In the genomic region with DNA sequence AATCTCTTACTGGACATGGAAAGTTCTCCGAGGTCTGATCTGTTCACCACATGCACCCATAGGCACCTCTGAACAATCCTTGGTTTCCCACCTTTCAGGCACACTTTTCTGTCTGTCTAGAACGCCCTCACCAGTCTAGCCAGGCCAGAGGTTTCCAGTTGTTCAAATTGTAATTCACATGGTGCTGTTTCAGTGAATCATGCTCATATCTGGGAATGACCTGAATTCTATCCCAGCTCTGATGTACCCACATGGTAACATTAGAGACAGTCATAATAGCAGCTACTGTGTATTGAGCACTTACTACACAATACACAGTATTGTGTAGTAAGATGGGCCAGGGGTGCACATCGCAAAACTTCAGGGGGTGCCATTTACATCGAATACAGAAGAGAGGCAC, we compare ENCODE assay signal across 21 cellular contexts.
DNase-seq lines count a peak whose midpoint lies in the region; ATAC-seq and TF ChIP-seq lines count a peak whose summit lies in the region.
"Had no signal": no experiment of that assay in that cellular context is flagged by ENCODE, and none has a peak within 500 bp of the region (broad histone marks: within the 10 kb centered on the region; RNA-seq: fewer than 3 reads in every experiment).

No MANE protein-coding gene starts in this region.

- H3K4me2 ChIP-seq in GM23338: no peak overlapping the region

- H2AFZ ChIP-seq in GM23338: no peak overlapping the region

- H3K4me1 Mint-ChIP-seq in Caco-2 (ENCODE audit: low read depth, unreplicated experiment) (peaks cover 15% of the 10 kb centered on the region), endodermal cell (peaks cover 32% of the 10 kb centered on the region), nephron (peaks cover 68% of the 10 kb centered on the region), GM23338 (peaks cover 37% of the 10 kb centered on the region)
- H3K4me1 Mint-ChIP-seq: IgD-negative memory B cell had no signal

- H3K4me1 ChIP-seq in Caco-2: peaks cover 26% of the 10 kb centered on the region
- H3K4me1 ChIP-seq in endodermal cell (ENCODE audit: control insufficient read depth, insufficient read depth, low read length): peaks cover 7% of the 10 kb centered on the region
- H3K4me1 ChIP-seq in GM23338 (ENCODE audit: insufficient read depth): peaks cover 14% of the 10 kb centered on the region

- peaks cover 15% of the 10 kb centered on the region for H3K36me3 Mint-ChIP-seq in Caco-2 (ENCODE audit: insufficient read depth, unreplicated experiment)
- peaks cover 28% of the 10 kb centered on the region for H3K36me3 Mint-ChIP-seq in endodermal cell (ENCODE audit: low read depth)
- H3K36me3 Mint-ChIP-seq in nephron (ENCODE audit: low read depth): peaks cover 9% of the 10 kb centered on the region
- peaks cover 20% of the 10 kb centered on the region for H3K36me3 Mint-ChIP-seq in GM23338 (ENCODE audit: low read depth)
- H3K36me3 Mint-ChIP-seq: activated naive CD8-positive, alpha-beta T cell; IgD-negative memory B cell had no signal

- H3K27ac Mint-ChIP-seq in Caco-2 (ENCODE audit: unreplicated experiment): peak overlapping the region; percentile 55
- H3K27ac Mint-ChIP-seq in endodermal cell: peak overlapping the region; percentile 90
- peak overlapping the region; percentile 20 to 69 (median 24) for H3K27ac Mint-ChIP-seq in nephron
- no peak overlapping the region; the same call in 1 of the 2 replicates for H3K27ac Mint-ChIP-seq in GM23338
- H3K27ac Mint-ChIP-seq: activated naive CD8-positive, alpha-beta T cell; activated T-cell treated with anti-CD3 and anti-CD28 coated beads, Interleukin-2, amount 50 U/mL, for 24 hours; IgD-negative memory B cell had no signal

- no peaks in the 10 kb centered on the region for H3K36me3 ChIP-seq in Caco-2 (ENCODE audit: control insufficient read depth, insufficient read depth, low read length)
- H3K36me3 ChIP-seq in endodermal cell (ENCODE audit: control insufficient read depth, insufficient read depth, low read length): peaks cover 5% of the 10 kb centered on the region
- H3K36me3 ChIP-seq in GM23338 (ENCODE audit: insufficient read depth): no peaks in the 10 kb centered on the region
- H3K36me3 ChIP-seq: sigmoid colon had no signal

- no TSS peak for BruUV-seq in Caco-2 (replicated peaks; lab: Mats Ljungman, UMichigan)

- CTCF ChIA-PET in Caco-2 (lab: Charles Lee): no interaction called here
- CTCF ChIA-PET in RWPE1 (lab: Yijun Ruan, JAX): interaction anchor here (0.7 kb wide), 1 partner anchor 821 kb away, joined by 3 read pairs; no protein-coding TSS in a partner anchor

- H3K27me3 ChIP-seq in Caco-2 (replicated peaks; ENCODE audit: control insufficient read depth, insufficient read depth, low read length) (no peaks in the 10 kb centered on the region), endodermal cell (ENCODE audit: control insufficient read depth, insufficient read depth, low read length, poor library complexity, severe bottlenecking) (no peaks in the 10 kb centered on the region), GM23338 (ENCODE audit: insufficient read depth) (no peaks in the 10 kb centered on the region)
- H3K27me3 ChIP-seq: sigmoid colon had no signal

- TF ChIP-seq CTCF in Caco-2 (IDR thresholded peaks at IDR 0.05; ENCODE audit: insufficient read depth in 1 of 2, low read depth in 1 of 2, low read length in 1 of 2, severe bottlenecking in 1 of 2, unreplicated experiment in 1 of 2) (no peak), RWPE1 (conservative IDR thresholded peaks at IDR 0.05; ENCODE audit: low read depth) (no peak), endodermal cell (conservative IDR thresholded peaks at IDR 0.05) (no peak), nephron (IDR thresholded peaks at IDR 0.05; ENCODE audit: unreplicated experiment in 3 of 3) (no peak), GM23338 (conservative IDR thresholded peaks at IDR 0.05; ENCODE audit: low read depth in 2 of 2) (no peak)

- peaks cover 3% of the 10 kb centered on the region; the same call in 1 of the 2 replicates for H3K9me2 ChIP-seq in GM23338 (ENCODE audit: insufficient read depth)

- POLR2A ChIA-PET in Caco-2 (lab: Charles Lee): no interaction called here
- POLR2A ChIA-PET in RWPE1 (lab: Yijun Ruan, JAX; ENCODE audit: low non-redundant PET): no interaction called here

- intact Hi-C loops in Caco-2 (cut with micrococcal nuclease; ENCODE audit: unreplicated experiment): loop anchor here (1.0 to 5.0 kb wide), 4 partner anchors 106 to 534 kb away; a partner anchor contains a TSS

- H3K79me2 ChIP-seq in GM23338 (replicated peaks; ENCODE audit: insufficient read depth): no peaks in the 10 kb centered on the region

- H3K9me3 ChIP-seq in Caco-2 (no peaks in the 10 kb centered on the region), endodermal cell (ENCODE audit: control insufficient read depth, low read length) (no peaks in the 10 kb centered on the region)
- H3K9me3 ChIP-seq: sigmoid colon had no signal

- no peaks in the 10 kb centered on the region for H3F3A ChIP-seq in GM23338 (replicated peaks; ENCODE audit: low read depth)

- no peak for ATAC-seq in GM23338
- ATAC-seq: left cardiac atrium had no signal

- H3K27me3 Mint-ChIP-seq in Caco-2 (ENCODE audit: insufficient read depth, unreplicated experiment): no peaks in the 10 kb centered on the region
- H3K27me3 Mint-ChIP-seq in endodermal cell (ENCODE audit: insufficient read depth): no peaks in the 10 kb centered on the region
- no peaks in the 10 kb centered on the region for H3K27me3 Mint-ChIP-seq in nephron (ENCODE audit: low read depth)
- H3K27me3 Mint-ChIP-seq in GM23338 (ENCODE audit: insufficient read depth, low read depth, poor library complexity): peaks cover 7% of the 10 kb centered on the region

- H4K20me1 ChIP-seq in GM23338 (replicated peaks; ENCODE audit: insufficient read depth): 0 out of 2 replicates have a peak, but pooled peaks cover 3% of the 10 kb centered on the region

- 94 to 100% methylated on average over 3 to 4 of the region's 4 CpGs for WGBS in endodermal cell (ENCODE audit: insufficient coverage in 1 of 2, insufficient read length in 1 of 2), 2 experiments

- no peak for DNase-seq in Caco-2
- DNase-seq in RWPE1 (ENCODE audit: low spot score): no peak
- no peak for DNase-seq in endodermal cell
- DNase-seq in OCI-M2 (lab: John Stamatoyannopoulos, UW; ENCODE audit: unreplicated experiment): no peak
- DNase-seq in GM23338 (ENCODE audit: low spot score): no peak
- DNase-seq in activated naive CD4-positive, alpha-beta T cell treated with Interleukin-2 at 50 U/mL for 16 hours: no peak
- no peak for DNase-seq in activated gamma-delta T cell (lab: John Stamatoyannopoulos, UW)
- DNase-seq: activated CD4-positive, alpha-beta T cell treated with anti-CD3 and anti-CD28 coated beads, Interleukin-2, amount 50 U/mL, for 48 hours; activated T-cell treated with anti-CD3 and anti-CD28 coated beads, Interleukin-2, amount 50 U/mL, for 24 hours; caudate nucleus; left cardiac atrium; MV-4-11; NCI-H2029; NCI-H510A treated with DMSO at 0.1 percent for 48 hours; occipital lobe; sigmoid colon; stimulated activated CD4-positive, alpha-beta T cell treated with anti-CD3 and anti-CD28 coated beads, Interleukin-2, amount 100 ng/mL, for 48 hours had no signal

- H3K4me3 ChIP-seq in Caco-2 (ENCODE audit: low read depth, low read length): no peak overlapping the region
- H3K4me3 ChIP-seq in endodermal cell (ENCODE audit: low read length): no peak overlapping the region
- no peak overlapping the region for H3K4me3 ChIP-seq in GM23338
- H3K4me3 ChIP-seq: GM12878, sigmoid colon had no signal

- no peak overlapping the region for H3K9ac ChIP-seq in endodermal cell (ENCODE audit: extremely low read depth, low read length, poor library complexity, severe bottlenecking)

- no peak overlapping the region for H3K4me3 Mint-ChIP-seq in Caco-2 (ENCODE audit: unreplicated experiment)
- H3K4me3 Mint-ChIP-seq in endodermal cell: no peak overlapping the region
- no peak overlapping the region for H3K4me3 Mint-ChIP-seq in nephron
- no peak overlapping the region for H3K4me3 Mint-ChIP-seq in GM23338
- H3K4me3 Mint-ChIP-seq: activated naive CD8-positive, alpha-beta T cell; activated T-cell treated with anti-CD3 and anti-CD28 coated beads, Interleukin-2, amount 50 U/mL, for 24 hours; IgD-negative memory B cell had no signal

- H3K9me3 Mint-ChIP-seq in Caco-2 (ENCODE audit: unreplicated experiment): peaks cover 9% of the 10 kb centered on the region
- no peaks in the 10 kb centered on the region for H3K9me3 Mint-ChIP-seq in endodermal cell
- H3K9me3 Mint-ChIP-seq in nephron: no peaks in the 10 kb centered on the region
- peaks cover 1% of the 10 kb centered on the region; the same call in 1 of the 3 replicates for H3K9me3 Mint-ChIP-seq in GM23338
- H3K9me3 Mint-ChIP-seq: activated T-cell treated with anti-CD3 and anti-CD28 coated beads, Interleukin-2, amount 50 U/mL, for 24 hours; IgD-negative memory B cell had no signal

- H3K27ac ChIP-seq in RWPE1: peak overlapping the region; percentile 95
- H3K27ac ChIP-seq in endodermal cell (ENCODE audit: low read depth, low read length): no peak overlapping the region
- H3K27ac ChIP-seq in GM23338 (ENCODE audit: low read depth): no peak overlapping the region

TF ChIP-seq in GM23338, 12 proteins besides CTCF, POLR2A, EP300 and RAD21 (continues in another document):
- no peak for TF ChIP-seq EZH2 (IDR thresholded peaks at IDR 0.05; ENCODE audit: low read depth, unreplicated experiment)
- TF ChIP-seq JUNB (IDR thresholded peaks at IDR 0.05; ENCODE audit: unreplicated experiment): no peak
- no peak for TF ChIP-seq EZH2phosphoT487 (IDR thresholded peaks at IDR 0.05; ENCODE audit: unreplicated experiment)
